8 cellular contexts compared by ENCODE assay signal in the genomic region with DNA sequence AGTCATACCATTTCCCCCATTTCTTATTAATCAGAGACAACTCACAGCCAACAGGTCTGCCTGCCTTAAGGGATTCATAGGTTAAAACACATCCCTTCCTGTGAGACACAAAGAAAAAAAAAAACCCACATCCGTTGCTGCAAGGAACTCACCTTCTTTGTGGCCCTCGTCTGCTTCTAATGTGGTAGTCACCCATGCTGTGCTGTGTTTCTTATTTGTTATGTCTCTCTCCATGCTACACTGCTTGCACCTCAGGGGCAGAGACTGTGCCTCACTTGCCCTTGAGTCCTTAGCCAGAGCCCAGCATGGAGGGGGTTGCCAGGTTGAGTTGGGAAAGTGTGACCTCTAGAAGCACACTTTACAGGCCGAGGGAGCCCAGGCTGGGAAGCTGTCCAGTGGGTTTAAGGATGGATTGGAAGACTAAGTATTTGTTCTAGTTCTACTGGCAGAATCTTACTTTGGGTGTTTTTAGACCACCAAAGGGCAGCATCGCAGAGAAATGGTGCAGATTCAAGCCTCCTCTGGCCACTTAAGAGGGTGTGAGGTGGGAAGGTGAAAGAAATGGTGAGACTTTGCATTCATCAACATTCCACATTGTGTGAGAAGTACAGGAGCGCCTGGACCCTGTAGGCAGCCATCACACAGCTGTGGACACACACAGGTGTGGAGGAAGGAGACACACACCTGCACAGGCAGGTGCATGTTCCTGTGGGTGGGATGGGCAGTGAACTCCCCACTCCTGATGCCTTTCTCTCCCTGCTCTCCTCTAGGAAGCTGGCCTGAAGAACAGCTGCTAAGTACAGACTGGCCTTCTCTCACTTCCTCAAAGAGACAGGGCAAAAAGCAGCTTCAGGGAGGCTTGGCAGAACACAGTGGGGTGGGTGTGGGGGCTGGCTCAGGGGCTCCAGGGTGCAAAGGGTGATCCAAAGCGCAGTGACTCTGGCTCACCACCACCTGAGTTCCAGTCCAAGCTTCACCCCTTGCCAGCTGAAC.
DNase-seq lines count a peak whose midpoint lies in the region; ATAC-seq and TF ChIP-seq lines count a peak whose summit lies in the region.

No MANE protein-coding gene starts in this region.

- peak; percentile 21 for DNase-seq in COLO668 (lab: John Stamatoyannopoulos, UW; ENCODE audit: unreplicated experiment)
- DNase-seq in effector memory CD8-positive, alpha-beta T cell: peak; percentile 50 to 56 (median 55)
- no peak for DNase-seq in AML-193 (lab: John Stamatoyannopoulos, UW)
- no peak for DNase-seq in GM19238 (ENCODE audit: insufficient read length, low spot score)
- DNase-seq in NCI-H1694 treated with DMSO at 0.1 percent for 48 hours (lab: John Stamatoyannopoulos, UW): no peak
- DNase-seq in NCI-H82 treated with DMSO at 0.1 percent for 48 hours (lab: John Stamatoyannopoulos, UW; ENCODE audit: unreplicated experiment): no peak

- H3K4me3 ChIP-seq in OCI-LY3 (ENCODE audit: low read length): no peak overlapping the region

- H2AFZ ChIP-seq in OCI-LY3 (ENCODE audit: low read depth, low read length): no peak overlapping the region

- peaks cover 57 to 58% of the 10 kb centered on the region in 2 donors for H3K4me1 Mint-ChIP-seq in effector memory CD8-positive, alpha-beta T cell (ENCODE audit: low read depth in 2 of 2)

- no peaks in the 10 kb centered on the region for H4K20me1 ChIP-seq in OCI-LY3 (ENCODE audit: insufficient read depth, low read length)

- peak overlapping the region; percentile 0; the same call in 1 of the 2 replicates for H3K9ac ChIP-seq in OCI-LY3 (ENCODE audit: low read length)

- peaks cover 35% of the 10 kb centered on the region for H3K36me3 ChIP-seq in OCI-LY3 (replicated peaks; ENCODE audit: low read depth, low read length)

- peak; percentile 62 for ATAC-seq in GM21515 (IDR thresholded peaks at IDR 0.05; ENCODE audit: unreplicated experiment)
- ATAC-seq in effector memory CD8-positive, alpha-beta T cell (replicated peaks): peak; percentile 89

- H3K9me3 Mint-ChIP-seq in effector memory CD8-positive, alpha-beta T cell: no peaks in the 10 kb centered on the region

- H3K27me3 ChIP-seq in OCI-LY3 (ENCODE audit: low read depth, low read length): no peaks in the 10 kb centered on the region

- peak overlapping the region; percentile 20 for H3K27ac ChIP-seq in OCI-LY3 (ENCODE audit: low read length)

- peak overlapping the region; percentile 47 for H3K4me2 ChIP-seq in OCI-LY3 (ENCODE audit: low read length)

- peak overlapping the region; percentile 74 to 79 for H3K4me3 Mint-ChIP-seq in effector memory CD8-positive, alpha-beta T cell

- no peaks in the 10 kb centered on the region for H3K27me3 Mint-ChIP-seq in effector memory CD8-positive, alpha-beta T cell

- no peak for TF ChIP-seq CTCF in OCI-LY3 (IDR thresholded peaks at IDR 0.05; ENCODE audit: low read depth, low read length)

- no peaks in the 10 kb centered on the region for H3K79me2 ChIP-seq in OCI-LY3 (ENCODE audit: low read length)

- peaks cover 10% of the 10 kb centered on the region for H3K36me3 Mint-ChIP-seq in effector memory CD8-positive, alpha-beta T cell (ENCODE audit: insufficient read depth)

- peaks cover 43% of the 10 kb centered on the region for H3K4me1 ChIP-seq in OCI-LY3 (ENCODE audit: low read length)

- no peaks in the 10 kb centered on the region for H3K9me3 ChIP-seq in OCI-LY3 (ENCODE audit: insufficient read depth, low read length)

- H3K27ac Mint-ChIP-seq in effector memory CD8-positive, alpha-beta T cell: peak overlapping the region; percentile 90 to 91

Comparison
In these comparisons a context has a peak if more than half of its experiments do, and no peak if none do; other contexts are left out.
1. DNase-seq: peak in COLO668 (single experiment) and effector memory CD8-positive, alpha-beta T cell (3 of 3); none in AML-193 (0 of 2), GM19238 (single experiment), NCI-H1694 treated with DMSO at 0.1 percent for 48 hours (single experiment) and NCI-H82 treated with DMSO at 0.1 percent for 48 hours (single experiment).